ENCODE assay signal across 12 cellular contexts in the genomic region with DNA sequence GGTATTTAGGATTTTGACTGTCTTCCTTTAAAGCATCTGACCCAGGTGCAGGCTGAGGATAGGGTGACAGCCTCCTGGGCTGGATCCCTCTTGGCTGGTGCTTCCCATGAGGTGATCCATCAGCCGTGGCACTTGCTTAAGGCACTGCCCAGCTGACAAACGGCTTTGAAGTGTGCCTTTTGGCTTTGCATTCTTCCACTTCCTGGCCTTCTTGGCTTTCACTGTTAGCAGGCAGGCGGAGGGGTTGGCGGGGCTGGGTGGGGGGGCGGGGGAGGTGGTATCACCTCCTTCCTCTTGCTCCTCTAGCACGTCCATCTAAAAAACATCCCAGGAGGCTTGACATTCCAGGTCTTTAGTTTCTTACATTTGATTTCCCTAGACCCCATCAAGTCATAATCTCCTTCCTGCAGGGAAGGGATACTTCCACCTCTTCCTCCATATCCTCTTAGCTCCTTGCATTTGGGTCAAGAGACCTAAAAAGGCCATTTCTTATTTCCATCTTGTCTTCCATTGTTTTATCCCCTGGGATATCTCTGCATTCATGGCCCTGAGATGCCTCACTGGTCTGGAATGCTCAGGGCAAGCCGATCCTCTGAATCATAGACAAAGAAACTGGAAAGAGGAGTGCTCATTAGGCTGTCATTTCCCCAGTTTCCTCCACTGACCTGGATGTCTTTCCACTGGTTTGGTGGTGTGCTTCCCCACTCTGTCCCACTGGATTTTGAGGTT. TPM values are rescaled to one million over a fixed set of nuclear protein-coding genes. Genes with fewer than 3 reads are reported as not detected.
DNase-seq lines count a peak whose midpoint lies in the region; TF ChIP-seq lines count a peak whose summit lies in the region.
"Had no signal": no experiment of that assay in that cellular context is flagged by ENCODE, and none has a peak within 500 bp of the region (broad histone marks: within the 10 kb centered on the region; RNA-seq: fewer than 3 reads in every experiment).

No MANE protein-coding gene starts in this region.

- H2BK120ac ChIP-seq in mesendoderm (ENCODE audit: low read depth, low read length) = no peak overlapping the region

- H3K18ac ChIP-seq in mesendoderm (ENCODE audit: low read length) = no peak overlapping the region

- DNase-seq in BJ (ENCODE audit: low read depth) = peak; percentile 21
- DNase-seq in choroid plexus epithelial cell (ENCODE audit: low read depth) = peak; percentile 69
- peak; percentile 93 for DNase-seq in mesendoderm
- no peak for DNase-seq in ecto neural progenitor cell (ENCODE audit: low spot score)
- DNase-seq in stimulated activated CD4-positive, alpha-beta T cell treated with anti-CD3 and anti-CD28 coated beads, Interleukin-1b, Interleukin-23, amount 100 ng/mL, for 48 hours = no peak
- DNase-seq in Kasumi-1 (lab: John Stamatoyannopoulos, UW) = no peak
- DNase-seq in activated naive CD4-positive, alpha-beta T cell treated with Interleukin-2 at 50 U/mL for 16 hours = no peak
- DNase-seq: activated CD8-positive, alpha-beta T cell treated with anti-CD3 and anti-CD28 coated beads, Interleukin-2, amount 10 ng/mL, durations not matched to agents 7 days and 5 days; cortex of kidney; GF-D8 had no signal

- H4K8ac ChIP-seq in mesendoderm (ENCODE audit: low read depth, low read length) = no peak overlapping the region

- no peak overlapping the region for H4K5ac ChIP-seq in mesendoderm (ENCODE audit: low read length)

- H3K27me3 ChIP-seq in BJ (ENCODE audit: control insufficient read depth, insufficient read depth, low read length) = no peaks in the 10 kb centered on the region
- no peaks in the 10 kb centered on the region for H3K27me3 ChIP-seq in mesendoderm (ENCODE audit: insufficient read depth, low read length, poor library complexity)

- no peak overlapping the region for H3K56ac ChIP-seq in mesendoderm (ENCODE audit: low read length)

- no peaks in the 10 kb centered on the region for H3K79me1 ChIP-seq in mesendoderm (ENCODE audit: low read length)

- TF ChIP-seq CTCF in BJ (IDR thresholded peaks at IDR 0.05; ENCODE audit: insufficient read depth, low read depth, low read length) (no peak), choroid plexus epithelial cell (conservative IDR thresholded peaks at IDR 0.05; ENCODE audit: low read depth, low read length) (no peak)

- POLR2A ChIA-PET in BJ (lab: Charles Lee) = no interaction called here

- no peak overlapping the region for H3K4ac ChIP-seq in mesendoderm (ENCODE audit: low read depth, low read length)

- H2BK5ac ChIP-seq in mesendoderm (ENCODE audit: low read length) = no peak overlapping the region

- TF ChIP-seq EP300 in Ishikawa (IDR thresholded peaks at IDR 0.05; ENCODE audit: borderline replicate concordance) = no peak

- CTCF ChIA-PET in BJ (lab: Yijun Ruan, JAX) = interaction anchor here (1.4 kb wide), 1 partner anchor 12 kb away, joined by 3 read pairs; the partner anchor contains the start of gene APLN

- no peak overlapping the region for H2BK15ac ChIP-seq in mesendoderm (replicated peaks; ENCODE audit: low read depth)

- H3K4me1 ChIP-seq in mesendoderm (ENCODE audit: control insufficient read depth, low read depth, low read length) = no peaks in the 10 kb centered on the region

- WGBS in mesendoderm (ENCODE audit: extremely low coverage, insufficient coverage, low lambda C conversion rate) = no CpG with 5 or more reads among the region's 7 CpGs

- no peaks in the 10 kb centered on the region for H3K79me2 ChIP-seq in mesendoderm (ENCODE audit: control insufficient read depth, insufficient read depth, low read length)

- no peak overlapping the region for H2AK5ac ChIP-seq in mesendoderm (ENCODE audit: low read length)

- no peak overlapping the region for H3K23ac ChIP-seq in mesendoderm (ENCODE audit: low read length)

- H3K36me3 ChIP-seq in BJ (ENCODE audit: control insufficient read depth, insufficient read depth, low read length) = no peaks in the 10 kb centered on the region
- H3K36me3 ChIP-seq in mesendoderm (ENCODE audit: control insufficient read depth, insufficient read depth, low read length) = no peaks in the 10 kb centered on the region

- no peak overlapping the region for H3K4me2 ChIP-seq in mesendoderm (ENCODE audit: low read length)

- H3K4me3 ChIP-seq in BJ (ENCODE audit: low read depth, low read length) = no peak overlapping the region
- no peak overlapping the region for H3K4me3 ChIP-seq in choroid plexus epithelial cell (ENCODE audit: low read depth, low read length)
- no peak overlapping the region for H3K4me3 ChIP-seq in mesendoderm (ENCODE audit: low read length)

- peak overlapping the region; percentile 70 for H3K27ac ChIP-seq in mesendoderm (ENCODE audit: low read depth, low read length)

- no peak for TF ChIP-seq RAD21 in Ishikawa (IDR thresholded peaks at IDR 0.05; ENCODE audit: low read depth)

- H3K9ac ChIP-seq in mesendoderm (ENCODE audit: low read length) = no peak overlapping the region

TF ChIP-seq in Ishikawa, 13 proteins besides CTCF, POLR2A, EP300 and RAD21:
- TF ChIP-seq TEAD4 (IDR thresholded peaks at IDR 0.05) = peak; percentile 77
- TF ChIP-seq NFIC (IDR thresholded peaks at IDR 0.05) = no peak

RNA-seq across cellular contexts. Expression of gene APLN, which starts 11.3 kb away (rescaled TPM):
- polyA plus RNA-seq in BJ (2011; rRNA removed) = 0.09 and 0.11 TPM in 2 replicates
- polyA minus RNA-seq in BJ (2011; rRNA and poly(A)+ RNA removed) = 0.10 TPM in 1 of 2 replicates, not detected in the other
- 0.86 TPM for polyA plus RNA-seq in mesendoderm (2013, experiment 1 of 2)
- 0.73 TPM for polyA plus RNA-seq in mesendoderm (2013, experiment 2 of 2)
- polyA plus RNA-seq: IgD-negative memory B cell had no signal

Comparison
In these comparisons a context has a peak if more than half of its experiments do, and no peak if none do; other contexts are left out.
1. DNase-seq: peak in BJ (single experiment), choroid plexus epithelial cell (single experiment) and mesendoderm (single experiment); none in ecto neural progenitor cell (single experiment), stimulated activated CD4-positive, alpha-beta T cell treated with anti-CD3 and anti-CD28 coated beads, Interleukin-1b, Interleukin-23, amount 100 ng/mL, for 48 hours (single experiment), Kasumi-1 (0 of 2) and activated naive CD4-positive, alpha-beta T cell treated with Interleukin-2 at 50 U/mL for 16 hours (single experiment).